19 cellular contexts compared by ENCODE assay signal in the genomic region with DNA sequence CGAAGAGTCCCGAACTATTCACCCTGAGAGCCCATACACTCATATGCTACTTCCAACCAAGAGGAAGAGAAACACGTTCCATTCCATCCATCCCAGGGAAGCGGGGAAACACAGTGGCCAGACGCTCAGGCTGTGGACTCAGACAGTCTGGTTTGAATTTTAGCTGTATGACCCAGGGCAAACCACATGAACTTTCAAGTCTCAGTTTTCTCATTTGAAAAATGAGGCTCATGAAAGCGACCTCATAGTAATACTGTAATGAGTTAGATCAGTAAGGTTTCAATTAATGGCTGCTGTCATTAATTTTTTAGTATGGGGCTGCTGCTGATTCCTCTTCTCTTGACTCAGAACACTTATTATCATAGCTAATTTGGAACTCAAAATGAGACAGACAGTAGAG. TPM values are rescaled to one million over a fixed set of nuclear protein-coding genes. Genes with fewer than 3 reads are reported as not detected.
DNase-seq lines count a peak whose midpoint lies in the region; ATAC-seq and TF ChIP-seq lines count a peak whose summit lies in the region.
"Had no signal": no experiment of that assay in that cellular context is flagged by ENCODE, and none has a peak within 500 bp of the region (broad histone marks: within the 10 kb centered on the region; RNA-seq: fewer than 3 reads in every experiment).

No MANE protein-coding gene starts in this region.

- ATAC-seq in GM18858 (IDR thresholded peaks at IDR 0.05; ENCODE audit: unreplicated experiment) (peak; percentile 32), GM21619 (IDR thresholded peaks at IDR 0.05; ENCODE audit: unreplicated experiment) (peak; percentile 41), HG03135 (IDR thresholded peaks at IDR 0.05; ENCODE audit: unreplicated experiment) (peak; percentile 49), memory B cell (ENCODE audit: low read depth) (no peak), HG02938 (IDR thresholded peaks at IDR 0.05; ENCODE audit: unreplicated experiment) (no peak)
- ATAC-seq: GM23338, left colon, right lobe of liver had no signal

- H3K36me3 ChIP-seq in osteoblast (ENCODE audit: insufficient read depth, low read length) (no peaks in the 10 kb centered on the region), colonic mucosa (no peaks in the 10 kb centered on the region)
- H3K36me3 ChIP-seq: cardiac muscle cell, right lobe of liver had no signal

- DNase-seq in memory B cell (ENCODE audit: low spot score in 2 of 2): no peak
- no peak for DNase-seq in osteoblast (ENCODE audit: insufficient read length, low spot score, missing footprints)
- DNase-seq in colonic mucosa: no peak
- DNase-seq in NCI-H1105 treated with DMSO at 0.1 percent for 48 hours (lab: John Stamatoyannopoulos, UW): no peak
- DNase-seq: activated naive CD4-positive, alpha-beta T cell treated with anti-CD3 and anti-CD28 coated beads for 36 hours; C1 segment of cervical spinal cord; head of caudate nucleus; left colon; naive B cell; NCI-H526; right lobe of liver had no signal

- no peaks in the 10 kb centered on the region for H3K27me3 Mint-ChIP-seq in memory B cell

- H3K4me1 ChIP-seq in osteoblast (ENCODE audit: insufficient read depth, low read length) (no peaks in the 10 kb centered on the region), colonic mucosa (no peaks in the 10 kb centered on the region)
- H3K4me1 ChIP-seq: right lobe of liver had no signal

- no peaks in the 10 kb centered on the region for H3K27me3 ChIP-seq in osteoblast (ENCODE audit: insufficient read depth, low read length)
- no peaks in the 10 kb centered on the region for H3K27me3 ChIP-seq in colonic mucosa
- H3K27me3 ChIP-seq: cardiac muscle cell, right lobe of liver had no signal

- no peaks in the 10 kb centered on the region for H3K36me3 Mint-ChIP-seq in memory B cell

- no peak overlapping the region for H3K4me2 ChIP-seq in osteoblast (ENCODE audit: insufficient read depth, low read length)
- H3K4me2 ChIP-seq: GM23338 had no signal

- H4K20me1 ChIP-seq in osteoblast (ENCODE audit: insufficient read depth, low read length): no peaks in the 10 kb centered on the region

- H3K27ac Mint-ChIP-seq in memory B cell: no peak overlapping the region
- H3K27ac Mint-ChIP-seq: activated naive CD4-positive, alpha-beta T cell treated with anti-CD3 and anti-CD28 coated beads for 36 hours; GM23338; naive B cell had no signal

- H3K79me2 ChIP-seq in osteoblast (ENCODE audit: insufficient read depth, low read length): no peaks in the 10 kb centered on the region

- no peak overlapping the region for H2AFZ ChIP-seq in osteoblast (ENCODE audit: low read length)
- H2AFZ ChIP-seq: GM23338 had no signal

- H3K27ac ChIP-seq in osteoblast (ENCODE audit: low read depth, low read length): no peak overlapping the region
- no peak overlapping the region for H3K27ac ChIP-seq in colonic mucosa
- H3K27ac ChIP-seq: cardiac muscle cell, right lobe of liver had no signal

- H3K9me3 ChIP-seq in osteoblast (ENCODE audit: low read depth, low read length) (no peaks in the 10 kb centered on the region), colonic mucosa (no peaks in the 10 kb centered on the region)
- H3K9me3 ChIP-seq: right lobe of liver had no signal

- no peak overlapping the region for H3K9ac ChIP-seq in colonic mucosa (ENCODE audit: low read depth in 2 of 2, low read length in 2 of 2)

- H3K4me1 Mint-ChIP-seq in memory B cell: peaks cover 34% of the 10 kb centered on the region
- H3K4me1 Mint-ChIP-seq: GM23338 had no signal

- intact Hi-C loops in colonic mucosa (cut with DNase I): no loop called here

- no peak overlapping the region for H3K4me3 ChIP-seq in osteoblast (ENCODE audit: insufficient read depth, low read length)
- no peak overlapping the region for H3K4me3 ChIP-seq in colonic mucosa
- H3K4me3 ChIP-seq: cardiac muscle cell, GM23338, right lobe of liver had no signal

- no peaks in the 10 kb centered on the region for H3K9me3 Mint-ChIP-seq in memory B cell
- H3K9me3 Mint-ChIP-seq: activated naive CD4-positive, alpha-beta T cell treated with anti-CD3 and anti-CD28 coated beads for 36 hours; GM23338 had no signal

- no peak for TF ChIP-seq CTCF in osteoblast (IDR thresholded peaks at IDR 0.05; ENCODE audit: extremely low read depth, low read depth, low read length)
- TF ChIP-seq CTCF in colonic mucosa (IDR thresholded peaks at IDR 0.05): no peak

- H3K4me3 Mint-ChIP-seq in memory B cell: peak overlapping the region; percentile 8
- H3K4me3 Mint-ChIP-seq: activated naive CD4-positive, alpha-beta T cell treated with anti-CD3 and anti-CD28 coated beads for 36 hours; GM23338 had no signal

RNA-seq across cellular contexts. Expression of gene FCRL4, which starts 1.5 kb away (rescaled TPM):
- not detected in 2 replicates for total RNA-seq in osteoblast
- total RNA-seq in colonic mucosa: not detected
- total RNA-seq: activated CD8-positive, alpha-beta memory T cell treated with anti-CD3 and anti-CD28 coated beads for 36 hours; activated naive CD4-positive, alpha-beta T cell treated with anti-CD3 and anti-CD28 coated beads for 36 hours; cardiac muscle cell; endothelial cell of umbilical vein; GM23338; right lobe of liver had no signal

RNA-seq across cellular contexts. Expression of gene FCRL5, which starts 44.1 kb away (rescaled TPM):
- under 0.01 TPM in 1 of 2 replicates, not detected in the other for total RNA-seq in osteoblast
- total RNA-seq in colonic mucosa: 1 to 10 TPM in 1 of 2 donors, under 1 TPM in 1; 0.90 to 1.8 TPM
- total RNA-seq: activated CD8-positive, alpha-beta memory T cell treated with anti-CD3 and anti-CD28 coated beads for 36 hours; activated naive CD4-positive, alpha-beta T cell treated with anti-CD3 and anti-CD28 coated beads for 36 hours; cardiac muscle cell; endothelial cell of umbilical vein had no signal

Comparison
In these comparisons a context has a peak if more than half of its experiments do, and no peak if none do; other contexts are left out.
1. ATAC-seq: peak in GM18858 (single experiment), GM21619 (single experiment) and HG03135 (single experiment); none in memory B cell (single experiment) and HG02938 (single experiment).